In the genomic region with DNA sequence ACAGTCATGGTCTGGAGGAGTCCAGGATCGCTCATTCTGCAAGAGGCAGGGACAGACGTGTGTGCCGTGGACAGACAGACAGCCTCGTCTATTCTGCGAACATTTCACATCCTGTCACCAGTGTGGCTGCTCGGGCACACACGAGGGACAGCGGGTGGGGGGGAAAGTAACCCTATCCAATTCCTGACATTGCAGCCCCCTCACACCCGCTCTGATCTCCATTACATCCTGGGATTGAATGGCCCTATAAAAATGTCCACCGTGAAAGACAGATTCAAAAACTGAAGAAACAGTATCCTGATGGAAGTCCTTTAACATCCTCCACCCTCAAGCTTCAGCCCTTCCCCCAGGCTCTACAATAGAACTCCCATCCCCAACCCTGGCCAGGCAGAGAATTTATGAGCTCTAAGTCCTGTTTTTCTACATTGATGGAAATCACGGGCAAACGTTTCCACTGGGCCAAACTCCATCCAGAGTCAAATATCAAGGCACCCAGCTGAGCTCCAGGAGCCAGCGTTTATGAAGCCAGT, we compare ENCODE assay signal across 1 cellular context.
A peak's percentile ranks its signal among the peaks of the same experiment; 100 is the strongest.
TF ChIP-seq lines count a peak whose summit lies in the region.

No MANE protein-coding gene starts in this region.

TF ChIP-seq in SK-N-SH, 30 proteins besides CTCF, POLR2A, EP300 and RAD21 (continued from another document):
- TF ChIP-seq, protein P1, sequence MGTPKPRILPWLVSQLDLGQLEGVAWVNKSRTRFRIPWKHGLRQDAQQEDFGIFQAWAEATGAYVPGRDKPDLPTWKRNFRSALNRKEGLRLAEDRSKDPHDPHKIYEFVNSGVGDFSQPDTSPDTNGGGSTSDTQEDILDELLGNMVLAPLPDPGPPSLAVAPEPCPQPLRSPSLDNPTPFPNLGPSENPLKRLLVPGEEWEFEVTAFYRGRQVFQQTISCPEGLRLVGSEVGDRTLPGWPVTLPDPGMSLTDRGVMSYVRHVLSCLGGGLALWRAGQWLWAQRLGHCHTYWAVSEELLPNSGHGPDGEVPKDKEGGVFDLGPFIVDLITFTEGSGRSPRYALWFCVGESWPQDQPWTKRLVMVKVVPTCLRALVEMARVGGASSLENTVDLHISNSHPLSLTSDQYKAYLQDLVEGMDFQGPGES (IDR thresholded peaks at IDR 0.05; ENCODE audit: low read depth, low read length), result no peak
- TF ChIP-seq MXI1 (IDR thresholded peaks at IDR 0.05; ENCODE audit: low read depth, low read length) (no peak), TCF12 (IDR thresholded peaks at IDR 0.05) (peak; percentile 77), FOXJ3 (CRISPR knock-in tag; IDR thresholded peaks at IDR 0.05) (no peak), NFIC (IDR thresholded peaks at IDR 0.05; ENCODE audit: borderline replicate concordance) (no peak), ELF1 (IDR thresholded peaks at IDR 0.05) (no peak), MEF2A (IDR thresholded peaks at IDR 0.05; ENCODE audit: borderline replicate concordance, low read depth) (no peak), JUND (IDR thresholded peaks at IDR 0.05) (no peak), TEAD4 (IDR thresholded peaks at IDR 0.05; ENCODE audit: borderline replicate concordance, insufficient read depth) (no peak), RFX5 (IDR thresholded peaks at IDR 0.05; ENCODE audit: low read length) (no peak), SIN3A (IDR thresholded peaks at IDR 0.05; ENCODE audit: borderline replicate concordance, low read depth, low read length) (no peak), USF1 (IDR thresholded peaks at IDR 0.05; ENCODE audit: borderline replicate concordance, low read depth) (0 out of 2 replicates have a peak, but pooled peaks have one; percentile 1), RXRA (IDR thresholded peaks at IDR 0.05; ENCODE audit: borderline replicate concordance, low read depth) (no peak), NRF1 (IDR thresholded peaks at IDR 0.05; ENCODE audit: low read depth, low read length) (no peak), GATA2 (CRISPR knock-in tag; IDR thresholded peaks at IDR 0.05) (no peak)
